ENCODE assay signal across 34 cellular contexts in genomic region chr7:1071731-1072254, GRCh38. TPM values are rescaled to one million over a fixed set of nuclear protein-coding genes. Genes with fewer than 3 reads are reported as not detected.
"Had no signal": no experiment of that assay in that cellular context is flagged by ENCODE, and none has a peak within 500 bp of the region (broad histone marks: within the 10 kb centered on the region; RNA-seq: fewer than 3 reads in every experiment).

No MANE protein-coding gene starts in this region.

- H3K27me3 ChIP-seq: adrenal gland, body of pancreas, esophagus squamous epithelium, gastroesophageal sphincter, heart right ventricle, hepatocyte had no signal

- FAIRE-seq: colon, endometrium, endothelial cell of umbilical vein had no signal

- H3K4me2 ChIP-seq: hepatocyte had no signal

- DNase-seq: activated CD4-positive, alpha-beta memory T cell treated with anti-CD3 and anti-CD28 coated beads, Interleukin-2, amount 10 ng/mL, durations not matched to agents 7 days and 5 days; activated CD4-positive, alpha-beta T cell treated with anti-CD3 and anti-CD28 coated beads for 1 hour; activated CD4-positive, alpha-beta T cell treated with anti-CD3 and anti-CD28 coated beads for 4 hours; activated CD4-positive, alpha-beta T cell treated with anti-CD3 and anti-CD28 coated beads, Interleukin-2, amount 10 ng/mL, durations not matched to agents 7 days and 5 days; activated CD4-positive, alpha-beta T cell treated with anti-CD3 and anti-CD28 coated beads, Interleukin-2, amount 50 U/mL, for 4 hours; activated effector memory CD4-positive, alpha-beta T cell treated with Interleukin-2 at 50 U/mL for 16 hours; activated gamma-delta T cell treated with Interleukin-2 at 50 U/mL for 16 hours; activated naive CD4-positive, alpha-beta T cell treated with Interleukin-2 at 50 U/mL for 16 hours; activated naive CD8-positive, alpha-beta T cell treated with anti-CD3 and anti-CD28 coated beads for 36 hours; activated naive CD8-positive, alpha-beta T cell treated with anti-CD3 and anti-CD28 coated beads, Interleukin-2, amount 50 U/mL, for 24 hours; activated T-cell treated with anti-CD3 and anti-CD28 coated beads, Interleukin-2, amount 50 U/mL, for 4 hours; adrenal gland; amygdala; aorta; body of pancreas; caudate nucleus; cortex of kidney; dermis blood vessel endothelial cell; effector CD8-positive, alpha-beta T cell; esophagus squamous epithelium; foreskin melanocyte; heart right ventricle; T-helper 17 cell had no signal

- H3K4me3 ChIP-seq: adrenal gland, body of pancreas, esophagus squamous epithelium, gastroesophageal sphincter, heart right ventricle, hepatocyte had no signal

- H3K9me3 Mint-ChIP-seq: activated naive CD4-positive, alpha-beta T cell treated with anti-CD3 and anti-CD28 coated beads, Interleukin-2, amount 50 U/mL, for 24 hours; activated naive CD8-positive, alpha-beta T cell treated with anti-CD3 and anti-CD28 coated beads for 36 hours; activated naive CD8-positive, alpha-beta T cell treated with anti-CD3 and anti-CD28 coated beads, Interleukin-2, amount 50 U/mL, for 24 hours; activated T-cell treated with anti-CD3 and anti-CD28 coated beads, Interleukin-2, amount 50 U/mL, for 4 hours; activated T-helper 17 cell treated with anti-CD3 and anti-CD28 coated beads, Interleukin-2, amount 50 U/mL, for 72 hours had no signal

- H3K27ac Mint-ChIP-seq: activated CD4-positive, alpha-beta memory T cell treated with anti-CD3 and anti-CD28 coated beads, Interleukin-2, amount 10 ng/mL, durations not matched to agents 7 days and 5 days; activated CD4-positive, alpha-beta T cell treated with anti-CD3 and anti-CD28 coated beads, Interleukin-2, amount 10 ng/mL, durations not matched to agents 7 days and 5 days; activated naive CD4-positive, alpha-beta T cell treated with anti-CD3 and anti-CD28 coated beads, Interleukin-2, amount 50 U/mL, for 24 hours; activated naive CD8-positive, alpha-beta T cell treated with anti-CD3 and anti-CD28 coated beads for 36 hours; activated naive CD8-positive, alpha-beta T cell treated with anti-CD3 and anti-CD28 coated beads, Interleukin-2, amount 50 U/mL, for 24 hours; activated T-helper 17 cell treated with anti-CD3 and anti-CD28 coated beads, Interleukin-2, amount 50 U/mL, for 72 hours; T-helper 17 cell had no signal

- H3K27ac ChIP-seq: adrenal gland, body of pancreas, epithelial cell of prostate, esophagus squamous epithelium, gastroesophageal sphincter, heart right ventricle, hepatocyte, VCaP had no signal

- H2AFZ ChIP-seq: hepatocyte had no signal

- H3K36me3 ChIP-seq: adrenal gland, esophagus squamous epithelium, gastroesophageal sphincter, heart right ventricle had no signal

- H3K4me1 Mint-ChIP-seq: activated CD4-positive, alpha-beta memory T cell treated with anti-CD3 and anti-CD28 coated beads, Interleukin-2, amount 10 ng/mL, durations not matched to agents 7 days and 5 days; activated naive CD4-positive, alpha-beta T cell treated with anti-CD3 and anti-CD28 coated beads, Interleukin-2, amount 50 U/mL, for 24 hours; activated naive CD8-positive, alpha-beta T cell treated with anti-CD3 and anti-CD28 coated beads for 36 hours; activated naive CD8-positive, alpha-beta T cell treated with anti-CD3 and anti-CD28 coated beads, Interleukin-2, amount 50 U/mL, for 24 hours; activated T-helper 17 cell treated with anti-CD3 and anti-CD28 coated beads, Interleukin-2, amount 50 U/mL, for 72 hours; WTC11 had no signal

- H3K9me3 ChIP-seq: adrenal gland, body of pancreas, esophagus squamous epithelium, gastroesophageal sphincter, heart right ventricle had no signal

- H3K4me3 Mint-ChIP-seq: activated CD4-positive, alpha-beta memory T cell treated with anti-CD3 and anti-CD28 coated beads, Interleukin-2, amount 10 ng/mL, durations not matched to agents 7 days and 5 days; activated CD4-positive, alpha-beta T cell treated with anti-CD3 and anti-CD28 coated beads, Interleukin-2, amount 10 ng/mL, durations not matched to agents 7 days and 5 days; activated naive CD4-positive, alpha-beta T cell treated with anti-CD3 and anti-CD28 coated beads, Interleukin-2, amount 50 U/mL, for 24 hours; activated naive CD8-positive, alpha-beta T cell treated with anti-CD3 and anti-CD28 coated beads for 36 hours; activated naive CD8-positive, alpha-beta T cell treated with anti-CD3 and anti-CD28 coated beads, Interleukin-2, amount 50 U/mL, for 24 hours; activated T-cell treated with anti-CD3 and anti-CD28 coated beads, Interleukin-2, amount 50 U/mL, for 4 hours; activated T-helper 17 cell treated with anti-CD3 and anti-CD28 coated beads, Interleukin-2, amount 50 U/mL, for 72 hours; T-helper 17 cell; WTC11 had no signal

- H3K36me3 Mint-ChIP-seq: activated naive CD4-positive, alpha-beta T cell treated with anti-CD3 and anti-CD28 coated beads, Interleukin-2, amount 50 U/mL, for 24 hours; activated naive CD8-positive, alpha-beta T cell treated with anti-CD3 and anti-CD28 coated beads for 36 hours had no signal

- H3K27me3 Mint-ChIP-seq: activated CD4-positive, alpha-beta memory T cell treated with anti-CD3 and anti-CD28 coated beads, Interleukin-2, amount 10 ng/mL, durations not matched to agents 7 days and 5 days; activated CD4-positive, alpha-beta T cell treated with anti-CD3 and anti-CD28 coated beads, Interleukin-2, amount 10 ng/mL, durations not matched to agents 7 days and 5 days; activated naive CD4-positive, alpha-beta T cell treated with anti-CD3 and anti-CD28 coated beads, Interleukin-2, amount 50 U/mL, for 24 hours; activated naive CD8-positive, alpha-beta T cell treated with anti-CD3 and anti-CD28 coated beads for 36 hours; activated naive CD8-positive, alpha-beta T cell treated with anti-CD3 and anti-CD28 coated beads, Interleukin-2, amount 50 U/mL, for 24 hours; activated T-helper 17 cell treated with anti-CD3 and anti-CD28 coated beads, Interleukin-2, amount 50 U/mL, for 72 hours; T-helper 17 cell had no signal

- H3K79me2 ChIP-seq: hepatocyte had no signal

RNA-seq across cellular contexts. Expression of gene GPR146, which starts 27.4 kb away (rescaled TPM):
- total RNA-seq: fibroblast of villous mesenchyme had no signal
